Comparison of ENCODE assay signal across 8 cellular contexts in genomic region chr7:131370523-131370968, GRCh38.
A peak's percentile ranks its signal among the peaks of the same experiment; 100 is the strongest.
DNase-seq lines count a peak whose midpoint lies in the region; ATAC-seq and TF ChIP-seq lines count a peak whose summit lies in the region.

No MANE protein-coding gene starts in this region.

- no peaks in the 10 kb centered on the region for H3K36me3 Mint-ChIP-seq in effector memory CD8-positive, alpha-beta T cell (ENCODE audit: insufficient read depth)

- H3K9me3 Mint-ChIP-seq in effector memory CD8-positive, alpha-beta T cell, result no peaks in the 10 kb centered on the region

- H3K36me3 ChIP-seq in WERI-Rb-1, result no peaks in the 10 kb centered on the region

- no peaks in the 10 kb centered on the region for H3K27me3 Mint-ChIP-seq in effector memory CD8-positive, alpha-beta T cell

- DNase-seq in EH (ENCODE audit: low read depth), result peak; percentile 79
- peak; percentile 47 for DNase-seq in NAMALWA (ENCODE audit: low spot score)
- peak; percentile 27 to 30 (median 30) for DNase-seq in effector memory CD8-positive, alpha-beta T cell
- DNase-seq in head of caudate nucleus, result no peak
- DNase-seq in SIG-M5 treated with dmso at 0.1 percent for 504 hours (lab: John Stamatoyannopoulos, UW; ENCODE audit: unreplicated experiment), result no peak
- DNase-seq in WERI-Rb-1, result no peak

- no peak for TF ChIP-seq CTCF in WERI-Rb-1 (IDR thresholded peaks at IDR 0.05; ENCODE audit: low read depth, low read length)

- H3K27me3 ChIP-seq in WERI-Rb-1 (ENCODE audit: insufficient read depth, low read depth, severe bottlenecking), result no peaks in the 10 kb centered on the region

- peak overlapping the region in 1 of 2 donors; percentile 54 for H3K4me3 Mint-ChIP-seq in effector memory CD8-positive, alpha-beta T cell

- H3K9me3 ChIP-seq in WERI-Rb-1 (ENCODE audit: severe bottlenecking), result no peaks in the 10 kb centered on the region

- peak; percentile 74 for ATAC-seq in GM21786 (IDR thresholded peaks at IDR 0.05; ENCODE audit: unreplicated experiment)
- ATAC-seq in effector memory CD8-positive, alpha-beta T cell (replicated peaks), result peak; percentile 96
- ATAC-seq in HG03097 (IDR thresholded peaks at IDR 0.05; ENCODE audit: low FRiP score, unreplicated experiment), result no peak

- no peak overlapping the region for H3K4me3 ChIP-seq in WERI-Rb-1 (ENCODE audit: low read depth, low read length)

- H3K4me1 Mint-ChIP-seq in effector memory CD8-positive, alpha-beta T cell (ENCODE audit: low read depth in 2 of 2), result peaks cover 30 to 61% of the 10 kb centered on the region in 2 donors

- intact Hi-C loops in head of caudate nucleus (cut with DNase I), result no loop called here

- H3K27ac ChIP-seq in WERI-Rb-1, result no peak overlapping the region

- H3K27ac Mint-ChIP-seq in effector memory CD8-positive, alpha-beta T cell, result peak overlapping the region; percentile 31 to 44

Comparison
In these comparisons a context has a peak if more than half of its experiments do, and no peak if none do; other contexts are left out.
1. DNase-seq: peak in EH (single experiment), NAMALWA (single experiment) and effector memory CD8-positive, alpha-beta T cell (3 of 3); none in head of caudate nucleus (0 of 42), SIG-M5 treated with dmso at 0.1 percent for 504 hours (single experiment) and WERI-Rb-1 (single experiment).